15 cellular contexts compared by ENCODE assay signal in genomic region chr2:113167962-113168340, GRCh38. TPM values are rescaled to one million over a fixed set of nuclear protein-coding genes. Genes with fewer than 3 reads are reported as not detected.
A peak's percentile ranks its signal among the peaks of the same experiment; 100 is the strongest.
DNase-seq lines count a peak whose midpoint lies in the region; ATAC-seq and TF ChIP-seq lines count a peak whose summit lies in the region.
"Had no signal": no experiment of that assay in that cellular context is flagged by ENCODE, and none has a peak within 500 bp of the region (broad histone marks: within the 10 kb centered on the region; RNA-seq: fewer than 3 reads in every experiment).

No MANE protein-coding gene starts in this region.

- TF ChIP-seq CTCF in hepatocyte (IDR thresholded peaks at IDR 0.05; ENCODE audit: poor library complexity) (no peak), upper lobe of left lung (IDR thresholded peaks at IDR 0.05) (no peak), GM20000 (IDR thresholded peaks at IDR 0.05; ENCODE audit: extremely low read depth, missing control alignments) (no peak)

- CTCF ChIA-PET in activated CD4-positive, alpha-beta memory T cell treated with anti-CD3 and anti-CD28 coated beads, Interleukin-2, amount 10 ng/mL, durations not matched to agents 7 days and 5 days (lab: Charles Lee), result interaction anchor here (1.2 to 2.6 kb wide), 4 partner anchors 11 to 30 kb away, joined by 4 to 13 read pairs (median 6); no protein-coding TSS in a partner anchor

- no peaks in the 10 kb centered on the region for H3K79me2 ChIP-seq in hepatocyte

- no peak for ATAC-seq in stimulated activated effector memory CD8-positive, alpha-beta T cell treated with anti-CD3 and anti-CD28 coated beads, Interleukin-12 subunit alpha, Interleukin-12 subunit beta, amount 100 ng/mL, for 72 hours
- no peak for ATAC-seq in upper lobe of left lung (ENCODE audit: low FRiP score in 2 of 2)

- H3K9me3 ChIP-seq in hepatocyte (ENCODE audit: low read depth) (no peaks in the 10 kb centered on the region), upper lobe of left lung (no peaks in the 10 kb centered on the region)
- H3K9me3 ChIP-seq: A549, heart left ventricle had no signal

- no peak for TF ChIP-seq EP300 in upper lobe of left lung (IDR thresholded peaks at IDR 0.05)

- H2AFZ ChIP-seq in hepatocyte, result no peak overlapping the region

- POLR2A ChIA-PET in activated CD4-positive, alpha-beta memory T cell treated with anti-CD3 and anti-CD28 coated beads, Interleukin-2, amount 10 ng/mL, durations not matched to agents 7 days and 5 days (lab: Charles Lee), result interaction anchor here (0.6 to 2.3 kb wide), 4 partner anchors 11 to 789 kb away, joined by 3 to 18 read pairs (median 3); no protein-coding TSS in a partner anchor

- no peaks in the 10 kb centered on the region for H3K27me3 Mint-ChIP-seq in activated CD4-positive, alpha-beta T cell treated with anti-CD3 and anti-CD28 coated beads, Interleukin-2, amount 10 ng/mL, durations not matched to agents 24 days and 14 days
- no peaks in the 10 kb centered on the region for H3K27me3 Mint-ChIP-seq in activated CD4-positive, alpha-beta memory T cell treated with anti-CD3 and anti-CD28 coated beads, Interleukin-2, amount 10 ng/mL, durations not matched to agents 7 days and 5 days

- WGBS in hepatocyte (ENCODE audit: low lambda C conversion rate, missing lambda C conversion rate), result 86% methylated on average over 6 of the region's 6 CpGs
- 95 to 100% methylated on average over 6 of the region's 6 CpGs for WGBS in upper lobe of left lung, 2 donors

- no peak overlapping the region for H3K4me2 ChIP-seq in hepatocyte
- H3K4me2 ChIP-seq: A549 had no signal

- peak overlapping the region; percentile 69 for H3K4me3 Mint-ChIP-seq in activated CD4-positive, alpha-beta T cell treated with anti-CD3 and anti-CD28 coated beads, Interleukin-2, amount 10 ng/mL, durations not matched to agents 24 days and 14 days
- H3K4me3 Mint-ChIP-seq in activated CD4-positive, alpha-beta memory T cell treated with anti-CD3 and anti-CD28 coated beads, Interleukin-2, amount 10 ng/mL, durations not matched to agents 7 days and 5 days, result no peak overlapping the region
- peak overlapping the region; percentile 32 for H3K4me3 Mint-ChIP-seq in stimulated activated effector memory CD8-positive, alpha-beta T cell treated with anti-CD3 and anti-CD28 coated beads, Interleukin-12 subunit alpha, Interleukin-12 subunit beta, amount 100 ng/mL, for 72 hours

- no peaks in the 10 kb centered on the region for H4K20me1 ChIP-seq in hepatocyte (ENCODE audit: insufficient read depth, poor library complexity, severe bottlenecking)

- peaks cover 11% of the 10 kb centered on the region for H3K4me1 ChIP-seq in hepatocyte (ENCODE audit: insufficient read depth)
- H3K4me1 ChIP-seq in upper lobe of left lung, result peaks cover 0 to 7% (median 4%) of the 10 kb centered on the region in 4 donors
- H3K4me1 ChIP-seq: A549 had no signal

- H3K4me1 Mint-ChIP-seq in activated CD4-positive, alpha-beta T cell treated with anti-CD3 and anti-CD28 coated beads, Interleukin-2, amount 10 ng/mL, durations not matched to agents 24 days and 14 days, result peaks cover 58% of the 10 kb centered on the region
- peaks cover 62% of the 10 kb centered on the region for H3K4me1 Mint-ChIP-seq in activated CD4-positive, alpha-beta memory T cell treated with anti-CD3 and anti-CD28 coated beads, Interleukin-2, amount 10 ng/mL, durations not matched to agents 7 days and 5 days
- H3K4me1 Mint-ChIP-seq in stimulated activated effector memory CD8-positive, alpha-beta T cell treated with anti-CD3 and anti-CD28 coated beads, Interleukin-12 subunit alpha, Interleukin-12 subunit beta, amount 100 ng/mL, for 72 hours, result peaks cover 70% of the 10 kb centered on the region

- intact Hi-C loops in activated CD4-positive, alpha-beta T cell treated with anti-CD3 and anti-CD28 coated beads, Interleukin-2, amount 10 ng/mL, durations not matched to agents 24 days and 14 days (cut with micrococcal nuclease), result no loop called here

- H3K27ac Mint-ChIP-seq in activated CD4-positive, alpha-beta T cell treated with anti-CD3 and anti-CD28 coated beads, Interleukin-2, amount 10 ng/mL, durations not matched to agents 24 days and 14 days, result peak overlapping the region; percentile 97
- peak overlapping the region; percentile 75 for H3K27ac Mint-ChIP-seq in activated CD4-positive, alpha-beta memory T cell treated with anti-CD3 and anti-CD28 coated beads, Interleukin-2, amount 10 ng/mL, durations not matched to agents 7 days and 5 days
- H3K27ac Mint-ChIP-seq in stimulated activated effector memory CD8-positive, alpha-beta T cell treated with anti-CD3 and anti-CD28 coated beads, Interleukin-12 subunit alpha, Interleukin-12 subunit beta, amount 100 ng/mL, for 72 hours, result peak overlapping the region; percentile 73

- peaks cover 23% of the 10 kb centered on the region for H3K36me3 Mint-ChIP-seq in activated CD4-positive, alpha-beta T cell treated with anti-CD3 and anti-CD28 coated beads, Interleukin-2, amount 10 ng/mL, durations not matched to agents 24 days and 14 days (ENCODE audit: low read depth)
- H3K36me3 Mint-ChIP-seq in activated CD4-positive, alpha-beta memory T cell treated with anti-CD3 and anti-CD28 coated beads, Interleukin-2, amount 10 ng/mL, durations not matched to agents 7 days and 5 days (ENCODE audit: low read depth), result peaks cover 20% of the 10 kb centered on the region
- H3K36me3 Mint-ChIP-seq in stimulated activated effector memory CD8-positive, alpha-beta T cell treated with anti-CD3 and anti-CD28 coated beads, Interleukin-12 subunit alpha, Interleukin-12 subunit beta, amount 100 ng/mL, for 72 hours, result peaks cover 17% of the 10 kb centered on the region

- H3K9me2 ChIP-seq in hepatocyte (replicated peaks; ENCODE audit: insufficient read depth), result no peaks in the 10 kb centered on the region

- H3K27me3 ChIP-seq in hepatocyte, result no peaks in the 10 kb centered on the region
- H3K27me3 ChIP-seq in upper lobe of left lung, result no peaks in the 10 kb centered on the region
- H3K27me3 ChIP-seq: heart left ventricle had no signal

- TF ChIP-seq POLR2A in upper lobe of left lung (IDR thresholded peaks at IDR 0.05), result no peak

- H3K4me3 ChIP-seq in hepatocyte (no peak overlapping the region), upper lobe of left lung (no peak overlapping the region)
- H3K4me3 ChIP-seq: A549, heart left ventricle had no signal

- no peak for DNase-seq in activated CD4-positive, alpha-beta T cell treated with anti-CD3 and anti-CD28 coated beads, Interleukin-2, amount 10 ng/mL, durations not matched to agents 24 days and 14 days
- no peak for DNase-seq in activated CD4-positive, alpha-beta T cell treated with anti-CD3 and anti-CD28 coated beads, Interleukin-2, amount 50 U/mL, for 48 hours
- DNase-seq in activated CD4-positive, alpha-beta memory T cell treated with anti-CD3 and anti-CD28 coated beads, Interleukin-2, amount 10 ng/mL, durations not matched to agents 7 days and 5 days, result no peak
- DNase-seq in hepatocyte (ENCODE audit: low spot score) (no peak), NCI-H510A (lab: John Stamatoyannopoulos, UW) (no peak), upper lobe of left lung (no peak), GM20000 (ENCODE audit: low spot score) (no peak)
- DNase-seq in stimulated activated effector memory CD8-positive, alpha-beta T cell treated with anti-CD3 and anti-CD28 coated beads, Interleukin-12 subunit alpha, Interleukin-12 subunit beta, amount 100 ng/mL, for 72 hours (ENCODE audit: low spot score in 2 of 2), result peak in 1 of 2 donors; percentile 46
- DNase-seq: activated CD4-positive, alpha-beta T cell treated with anti-CD3 and anti-CD28 coated beads, Interleukin-2, amount 50 U/mL, for 4 hours; amygdala; GDM1; heart left ventricle; NCI-H526 had no signal

- no peaks in the 10 kb centered on the region for H3K36me3 ChIP-seq in hepatocyte (replicated peaks; ENCODE audit: insufficient read depth, low read depth)
- H3K36me3 ChIP-seq in upper lobe of left lung, result no peaks in the 10 kb centered on the region
- H3K36me3 ChIP-seq: heart left ventricle had no signal

- peaks cover 8% of the 10 kb centered on the region for H3K9me3 Mint-ChIP-seq in activated CD4-positive, alpha-beta T cell treated with anti-CD3 and anti-CD28 coated beads, Interleukin-2, amount 10 ng/mL, durations not matched to agents 24 days and 14 days
- H3K9me3 Mint-ChIP-seq in activated CD4-positive, alpha-beta memory T cell treated with anti-CD3 and anti-CD28 coated beads, Interleukin-2, amount 10 ng/mL, durations not matched to agents 7 days and 5 days, result peaks cover 5% of the 10 kb centered on the region
- peaks cover 3% of the 10 kb centered on the region for H3K9me3 Mint-ChIP-seq in stimulated activated effector memory CD8-positive, alpha-beta T cell treated with anti-CD3 and anti-CD28 coated beads, Interleukin-12 subunit alpha, Interleukin-12 subunit beta, amount 100 ng/mL, for 72 hours

- peak overlapping the region; percentile 87 for H3K27ac ChIP-seq in hepatocyte
- peak overlapping the region in 1 of 4 donors; percentile 21 for H3K27ac ChIP-seq in upper lobe of left lung
- H3K27ac ChIP-seq: A549 had no signal

RNA-seq across cellular contexts. Expression of gene PSD4, which starts 5.8 kb away (rescaled TPM):
- 268 and 278 TPM in 2 replicates for total RNA-seq in activated CD4-positive, alpha-beta T cell treated with anti-CD3 and anti-CD28 coated beads, Interleukin-2, amount 10 ng/mL, durations not matched to agents 24 days and 14 days
- total RNA-seq in activated CD4-positive, alpha-beta memory T cell treated with anti-CD3 and anti-CD28 coated beads, Interleukin-2, amount 10 ng/mL, durations not matched to agents 7 days and 5 days, result 100 to 1,000 TPM; 261 to 272 TPM
- total RNA-seq in hepatocyte, result 22.6 and 26.5 TPM in 2 replicates
- polyA plus RNA-seq in hepatocyte, result 11.5 and 15.1 TPM in 2 replicates
- 100 to 1,000 TPM in 1 of 6 donors, 10 to 100 TPM in 5; 44.0 to 101 (median 60.4) TPM for total RNA-seq in upper lobe of left lung

RNA-seq across cellular contexts. Expression of gene IL1RN, which starts 40.6 kb away (rescaled TPM):
- 3.0 and 3.3 TPM in 2 replicates for total RNA-seq in activated CD4-positive, alpha-beta T cell treated with anti-CD3 and anti-CD28 coated beads, Interleukin-2, amount 10 ng/mL, durations not matched to agents 24 days and 14 days
- total RNA-seq in activated CD4-positive, alpha-beta memory T cell treated with anti-CD3 and anti-CD28 coated beads, Interleukin-2, amount 10 ng/mL, durations not matched to agents 7 days and 5 days, result 1 to 10 TPM; 2.6 to 3.3 TPM
- total RNA-seq in hepatocyte, result 3.1 and 4.3 TPM in 2 replicates
- polyA plus RNA-seq in hepatocyte, result 4.5 and 7.3 TPM in 2 replicates
- total RNA-seq in upper lobe of left lung, result 10 to 100 TPM in 3 of 6 donors, 1 to 10 TPM in 3; 2.0 to 40.6 (median 7.9) TPM
- total RNA-seq: myocyte had no signal
